27 cellular contexts compared by ENCODE assay signal in the genomic region with DNA sequence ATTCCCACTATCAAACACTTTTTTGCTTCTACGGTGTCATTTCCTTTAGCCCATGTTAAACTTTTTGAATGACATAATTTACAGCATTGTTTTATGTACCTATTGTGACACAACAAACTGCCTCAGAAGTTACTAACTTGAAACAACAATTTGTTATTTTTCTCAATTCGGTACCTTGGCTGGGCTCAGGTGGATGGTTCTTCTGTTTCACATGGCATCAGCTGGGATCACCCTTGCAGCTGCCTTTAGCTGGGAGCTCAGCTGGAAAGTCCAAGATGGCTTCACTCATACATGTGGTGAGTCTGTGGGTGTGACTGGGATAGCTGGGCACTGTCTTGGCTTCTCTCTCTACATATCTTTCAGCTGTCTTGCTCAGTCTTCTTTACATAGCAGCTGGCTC.
"Had no signal": no experiment of that assay in that cellular context is flagged by ENCODE, and none has a peak within 500 bp of the region (broad histone marks: within the 10 kb centered on the region; RNA-seq: fewer than 3 reads in every experiment).

No MANE protein-coding gene starts in this region.

- H3K4me2 ChIP-seq: neural progenitor cell had no signal

- FAIRE-seq: small intestine, urothelium cell line had no signal

- H3K4me1 ChIP-seq: neural progenitor cell, parathyroid adenoma, psoas muscle, stomach, thyroid gland, tibial nerve, upper lobe of left lung, vagina had no signal

- H3K27me3 ChIP-seq: neural progenitor cell, ovary, stomach, thyroid gland, tibial nerve, upper lobe of left lung, vagina had no signal

- H2AFZ ChIP-seq: neural progenitor cell, parathyroid adenoma had no signal

- H3K36me3 ChIP-seq: neural progenitor cell, ovary, stomach, thoracic aorta, thyroid gland, tibial nerve, upper lobe of left lung, vagina had no signal

- ATAC-seq: naive thymus-derived CD8-positive, alpha-beta T cell; natural killer cell treated with Interleukin-12 subunit alpha and Interleukin-12 subunit beta and Interleukin-15 and Interleukin-18, amount 100 ng/mL, for 72 hours; psoas muscle; right cardiac atrium; sciatic nerve; stimulated activated effector memory CD8-positive, alpha-beta T cell treated with anti-CD3 and anti-CD28 coated beads, Interleukin-12 subunit alpha, Interleukin-12 subunit beta, amount 100 ng/mL, for 72 hours; stimulated activated naive B cell treated with anti-CD40 and anti-IgM and Interleukin-4, amounts not matched to agents 10 μg/mL and 1 μg/mL and 100 μg/mL, for 72 hours had no signal

- H3K79me2 ChIP-seq: parathyroid adenoma had no signal

- DNase-seq: naive thymus-derived CD8-positive, alpha-beta T cell; nephron progenitor cell; occipital lobe; ovary; posterior cingulate gyrus; psoas muscle; right cardiac atrium; small intestine; stimulated activated CD4-positive, alpha-beta T cell treated with anti-CD3 and anti-CD28 coated beads, Interleukin-15, amount 100 ng/mL, for 24 hours; stimulated activated CD4-positive, alpha-beta T cell treated with anti-CD3 and anti-CD28 coated beads, Interleukin-2, amount 100 ng/mL, for 24 hours; stimulated activated CD4-positive, alpha-beta T cell treated with anti-CD3 and anti-CD28 coated beads, Interleukin-2, amount 100 ng/mL, for 48 hours; stimulated activated CD4-positive, alpha-beta T cell treated with anti-CD3 and anti-CD28 coated beads, Interleukin-4, amount 100 ng/mL, for 24 hours; stimulated activated naive B cell treated with anti-CD40 and anti-IgM and Interleukin-4, amounts not matched to agents 10 μg/mL and 1 μg/mL and 100 μg/mL, for 72 hours; stimulated activated naive CD4-positive, alpha-beta T cell treated with Interleukin-2 at 50 U/mL for 16 hours; stomach; thyroid gland; trophoblast cell; upper lobe of left lung had no signal

- H3K9me3 ChIP-seq: ovary, psoas muscle, thoracic aorta, thyroid gland, vagina had no signal

- H3K4me3 ChIP-seq: neural progenitor cell, ovary, psoas muscle, stomach, thoracic aorta, thyroid gland, tibial nerve, upper lobe of left lung, vagina had no signal

- H3K27ac ChIP-seq: neural progenitor cell, ovary, parathyroid adenoma, psoas muscle, stomach, thoracic aorta, thyroid gland, tibial nerve, upper lobe of left lung, vagina had no signal

- H3K9ac ChIP-seq: neural progenitor cell, parathyroid adenoma had no signal
